12 cellular contexts compared by ENCODE assay signal in the genomic region with DNA sequence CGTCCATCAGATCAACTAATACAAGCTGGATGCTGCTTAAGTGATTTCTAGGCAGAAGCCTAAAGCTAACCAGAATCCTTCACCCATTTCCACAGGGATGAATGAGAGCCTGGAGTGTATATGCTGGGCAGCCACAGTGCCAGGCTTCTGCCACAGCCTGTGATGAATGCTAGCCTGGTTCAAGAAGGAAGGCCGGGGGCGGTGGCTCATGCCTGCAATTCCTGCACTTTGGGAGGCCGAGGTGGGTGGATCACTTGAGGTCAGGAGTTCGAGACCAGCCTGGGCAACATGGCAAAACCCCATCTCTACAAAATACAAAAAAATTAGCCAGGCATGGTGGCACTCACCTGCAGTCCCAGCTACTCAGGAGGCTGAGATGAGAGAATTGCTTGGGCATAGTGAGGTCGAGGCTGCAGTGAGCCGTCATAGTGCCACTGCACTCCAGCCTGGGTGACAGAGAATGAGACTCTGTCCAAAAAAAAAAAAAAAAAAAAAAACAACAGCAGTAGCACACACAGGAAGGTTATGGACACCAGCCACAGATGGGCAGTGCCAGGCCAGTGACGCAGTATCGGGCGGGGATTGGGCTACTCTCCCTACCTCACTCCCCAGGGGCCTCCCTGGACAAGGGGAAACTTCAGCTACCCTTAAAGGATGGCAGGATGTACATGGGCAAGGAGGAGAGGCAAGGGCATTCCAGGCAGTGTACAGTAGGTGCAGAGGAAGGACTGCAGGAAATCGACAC. TPM values are rescaled to one million over a fixed set of nuclear protein-coding genes. Genes with fewer than 3 reads are reported as not detected.
DNase-seq lines count a peak whose midpoint lies in the region; ATAC-seq and TF ChIP-seq lines count a peak whose summit lies in the region.
"Had no signal": no experiment of that assay in that cellular context is flagged by ENCODE, and none has a peak within 500 bp of the region (broad histone marks: within the 10 kb centered on the region; RNA-seq: fewer than 3 reads in every experiment).

No MANE protein-coding gene starts in this region.

- POLR2A ChIA-PET in activated CD4-positive, alpha-beta T cell treated with anti-CD3 and anti-CD28 coated beads for 36 hours (lab: Charles Lee): interaction anchor here (0.6 to 0.7 kb wide), 2 partner anchors 40 to 373 kb away, joined by 3 to 9 read pairs; no protein-coding TSS in a partner anchor
- POLR2A ChIA-PET in activated CD4-positive, alpha-beta T cell treated with anti-CD3 and anti-CD28 coated beads, Interleukin-2, amount 10 ng/mL, durations not matched to agents 7 days and 5 days (lab: Charles Lee): interaction anchor here (0.6 kb wide), 1 partner anchor 37 kb away, joined by 5 read pairs; no protein-coding TSS in a partner anchor
- POLR2A ChIA-PET in SK-N-SH (lab: Yijun Ruan, JAX): interaction anchor here (0.8 kb wide), 2 partner anchors 31 to 48 kb away, joined by 3 read pairs; no protein-coding TSS in a partner anchor

- H3K36me3 ChIP-seq in SK-N-SH (replicated peaks in 1 of 2; ENCODE audit: control insufficient read depth in 1 of 2, insufficient read depth in 2 of 2, low read length in 1 of 2): no peaks in the 10 kb centered on the region
- H3K36me3 ChIP-seq in iPS-18a (ENCODE audit: control insufficient read depth, low read depth, low read length): no peaks in the 10 kb centered on the region
- H3K36me3 ChIP-seq in smooth muscle cell (ENCODE audit: low read depth): no peaks in the 10 kb centered on the region
- H3K36me3 ChIP-seq: heart left ventricle, transverse colon had no signal

- no peak for ATAC-seq in activated CD4-positive, alpha-beta T cell treated with anti-CD3 and anti-CD28 coated beads for 36 hours
- ATAC-seq in HG03175 (IDR thresholded peaks at IDR 0.05; ENCODE audit: unreplicated experiment): no peak

- no peak for DNase-seq in activated CD4-positive, alpha-beta T cell treated with anti-CD3 and anti-CD28 coated beads for 36 hours
- no peak for DNase-seq in activated CD4-positive, alpha-beta T cell treated with anti-CD3 and anti-CD28 coated beads, Interleukin-2, amount 10 ng/mL, durations not matched to agents 7 days and 5 days
- no peak for DNase-seq in SK-N-SH
- DNase-seq in smooth muscle cell (lab: John Stamatoyannopoulos, UW; ENCODE audit: unreplicated experiment): no peak
- DNase-seq in NCI-H1417 (lab: John Stamatoyannopoulos, UW): no peak
- DNase-seq in hippocampal formation (lab: John Stamatoyannopoulos, UW): no peak

- H3K4me3 ChIP-seq in SK-N-SH (ENCODE audit: low read depth in 2 of 2, low read length in 1 of 2) (0 out of 4 replicates have a peak overlapping the region, but pooled peaks of 1 of the 2 experiments have one; percentile 51), iPS-18a (ENCODE audit: low read length) (peak overlapping the region; percentile 35), smooth muscle cell (no peak overlapping the region)
- H3K4me3 ChIP-seq: transverse colon had no signal

- H3K27ac ChIP-seq in SK-N-SH (ENCODE audit: low read depth in 2 of 2, low read length in 1 of 2) (peak overlapping the region in 1 of 2 experiments; percentile 35; a peak in 1 of 4 replicates), iPS-18a (ENCODE audit: low read length) (no peak overlapping the region), smooth muscle cell (ENCODE audit: low read depth) (no peak overlapping the region)
- H3K27ac ChIP-seq: heart left ventricle, SK-N-MC, transverse colon had no signal

- H4K20me1 ChIP-seq in SK-N-SH (ENCODE audit: insufficient read depth) (no peaks in the 10 kb centered on the region), smooth muscle cell (ENCODE audit: low read depth) (no peaks in the 10 kb centered on the region)

- H3K4me1 Mint-ChIP-seq in activated CD4-positive, alpha-beta T cell treated with anti-CD3 and anti-CD28 coated beads for 36 hours: peaks cover 32% of the 10 kb centered on the region
- H3K4me1 Mint-ChIP-seq in activated CD4-positive, alpha-beta T cell treated with anti-CD3 and anti-CD28 coated beads, Interleukin-2, amount 10 ng/mL, durations not matched to agents 7 days and 5 days: peaks cover 26% of the 10 kb centered on the region

- no peaks in the 10 kb centered on the region for H3K79me2 ChIP-seq in SK-N-SH (ENCODE audit: insufficient read depth)
- H3K79me2 ChIP-seq in smooth muscle cell (ENCODE audit: low read depth): no peaks in the 10 kb centered on the region

- WGBS in SK-N-SH (ENCODE audit: low lambda C conversion rate): 89% methylated on average over 11 of the region's 11 CpGs
- WGBS in smooth muscle cell (ENCODE audit: low lambda C conversion rate): 86% methylated on average over 11 of the region's 11 CpGs

- H2AFZ ChIP-seq in SK-N-SH (ENCODE audit: low read depth): peak overlapping the region; percentile 59; the same call in 1 of the 2 replicates
- H2AFZ ChIP-seq in smooth muscle cell (ENCODE audit: low read depth): no peak overlapping the region

- H3K4me1 ChIP-seq in SK-N-SH (ENCODE audit: control insufficient read depth in 1 of 2, insufficient read depth in 2 of 2, low read depth in 1 of 2, low read length in 1 of 2): peaks cover 0 to 21% of the 10 kb centered on the region in 2 experiments; a peak in 1 of 4 replicates
- peaks cover 5% of the 10 kb centered on the region for H3K4me1 ChIP-seq in iPS-18a (ENCODE audit: control insufficient read depth, low read depth, low read length)
- H3K4me1 ChIP-seq in smooth muscle cell (ENCODE audit: low read depth): peaks cover 3% of the 10 kb centered on the region

- TF ChIP-seq RAD21 in SK-N-SH (IDR thresholded peaks at IDR 0.05; ENCODE audit: low read length): no peak

- H3K9me3 Mint-ChIP-seq in activated CD4-positive, alpha-beta T cell treated with anti-CD3 and anti-CD28 coated beads for 36 hours (ENCODE audit: low read depth): no peaks in the 10 kb centered on the region
- no peaks in the 10 kb centered on the region for H3K9me3 Mint-ChIP-seq in activated CD4-positive, alpha-beta T cell treated with anti-CD3 and anti-CD28 coated beads, Interleukin-2, amount 10 ng/mL, durations not matched to agents 7 days and 5 days
- H3K9me3 Mint-ChIP-seq: nephron had no signal

- CTCF ChIA-PET in activated CD4-positive, alpha-beta T cell treated with anti-CD3 and anti-CD28 coated beads for 36 hours (lab: Charles Lee): interaction anchor here (0.6 to 7.3 kb wide), 15 partner anchors 10 to 459 kb away, joined by 3 to 59 read pairs (median 4); no protein-coding TSS in a partner anchor
- CTCF ChIA-PET in activated CD4-positive, alpha-beta T cell treated with anti-CD3 and anti-CD28 coated beads, Interleukin-2, amount 10 ng/mL, durations not matched to agents 7 days and 5 days (lab: Charles Lee): interaction anchor here (0.6 to 2.7 kb wide), 11 partner anchors 9 to 244 kb away, joined by 3 to 9 read pairs (median 3); no protein-coding TSS in a partner anchor
- CTCF ChIA-PET in SK-N-SH (lab: Yijun Ruan, JAX): interaction anchor here (0.6 to 8.9 kb wide), 42 partner anchors 9 to 441 kb away, joined by 3 to 73 read pairs (median 6); partner anchors contain the start of gene NCS1

- TF ChIP-seq CTCF in SK-N-SH (IDR thresholded peaks at IDR 0.05) (no peak), smooth muscle cell (IDR thresholded peaks at IDR 0.05; ENCODE audit: borderline replicate concordance, insufficient read depth, poor library complexity, severe bottlenecking) (no peak)

- H3K4me2 ChIP-seq in SK-N-SH (peak overlapping the region; percentile 25; the same call in 1 of the 2 replicates), smooth muscle cell (peak overlapping the region; percentile 82)

- H3K27me3 ChIP-seq in SK-N-SH (ENCODE audit: insufficient read depth) (no peaks in the 10 kb centered on the region), iPS-18a (ENCODE audit: control insufficient read depth, insufficient read depth, low read length) (peaks cover 6% of the 10 kb centered on the region), smooth muscle cell (ENCODE audit: low read depth) (no peaks in the 10 kb centered on the region)
- H3K27me3 ChIP-seq: heart left ventricle, transverse colon had no signal

- no peaks in the 10 kb centered on the region for H3K36me3 Mint-ChIP-seq in activated CD4-positive, alpha-beta T cell treated with anti-CD3 and anti-CD28 coated beads for 36 hours (ENCODE audit: low read depth)
- H3K36me3 Mint-ChIP-seq in activated CD4-positive, alpha-beta T cell treated with anti-CD3 and anti-CD28 coated beads, Interleukin-2, amount 10 ng/mL, durations not matched to agents 7 days and 5 days (ENCODE audit: low read depth): no peaks in the 10 kb centered on the region

- no peak overlapping the region for H3K9ac ChIP-seq in SK-N-SH
- H3K9ac ChIP-seq in iPS-18a (ENCODE audit: low read length): no peak overlapping the region
- H3K9ac ChIP-seq in smooth muscle cell (ENCODE audit: low read depth): no peak overlapping the region

- no peaks in the 10 kb centered on the region for H3K27me3 Mint-ChIP-seq in activated CD4-positive, alpha-beta T cell treated with anti-CD3 and anti-CD28 coated beads for 36 hours
- no peaks in the 10 kb centered on the region for H3K27me3 Mint-ChIP-seq in activated CD4-positive, alpha-beta T cell treated with anti-CD3 and anti-CD28 coated beads, Interleukin-2, amount 10 ng/mL, durations not matched to agents 7 days and 5 days

- TF ChIP-seq EP300 in SK-N-SH (IDR thresholded peaks at IDR 0.05; ENCODE audit: borderline replicate concordance in 1 of 2, low read depth in 1 of 2, low read length in 1 of 2): no peak

- H3K4me3 Mint-ChIP-seq in activated CD4-positive, alpha-beta T cell treated with anti-CD3 and anti-CD28 coated beads for 36 hours: peak overlapping the region; percentile 8
- H3K4me3 Mint-ChIP-seq in activated CD4-positive, alpha-beta T cell treated with anti-CD3 and anti-CD28 coated beads, Interleukin-2, amount 10 ng/mL, durations not matched to agents 7 days and 5 days: no peak overlapping the region

- intact Hi-C loops in activated CD4-positive, alpha-beta T cell treated with anti-CD3 and anti-CD28 coated beads for 36 hours (cut with DNase I, micrococcal nuclease): loop anchor here in 1 of 2 experiments (1.0 to 5.0 kb wide), 5 partner anchors 70 to 439 kb away; partner anchors contain the start of genes C9orf78, GPR107, NCS1 and TOR1B

- peak overlapping the region; percentile 26 for H3K27ac Mint-ChIP-seq in activated CD4-positive, alpha-beta T cell treated with anti-CD3 and anti-CD28 coated beads for 36 hours
- H3K27ac Mint-ChIP-seq in activated CD4-positive, alpha-beta T cell treated with anti-CD3 and anti-CD28 coated beads, Interleukin-2, amount 10 ng/mL, durations not matched to agents 7 days and 5 days: no peak overlapping the region
- H3K27ac Mint-ChIP-seq: nephron had no signal

- H3F3A ChIP-seq in SK-N-SH (replicated peaks; ENCODE audit: insufficient read depth): no peaks in the 10 kb centered on the region
- H3F3A ChIP-seq in smooth muscle cell (ENCODE audit: low read depth): no peaks in the 10 kb centered on the region

- H3K9me2 ChIP-seq in SK-N-SH: no peaks in the 10 kb centered on the region

- H3K9me3 ChIP-seq in SK-N-SH: no peaks in the 10 kb centered on the region
- H3K9me3 ChIP-seq in iPS-18a (ENCODE audit: control insufficient read depth, low read depth, low read length): no peaks in the 10 kb centered on the region
- no peaks in the 10 kb centered on the region for H3K9me3 ChIP-seq in smooth muscle cell (replicated peaks; ENCODE audit: low read depth)
- H3K9me3 ChIP-seq: heart left ventricle, transverse colon had no signal

RNA-seq across cellular contexts. Expression of gene HMCN2, which starts 23.1 kb away (rescaled TPM):
- total RNA-seq in activated CD4-positive, alpha-beta T cell treated with anti-CD3 and anti-CD28 coated beads for 36 hours: under 1 TPM; 0.05 TPM
- not detected for total RNA-seq in activated CD4-positive, alpha-beta T cell treated with anti-CD3 and anti-CD28 coated beads, Interleukin-2, amount 10 ng/mL, durations not matched to agents 7 days and 5 days
- polyA plus RNA-seq in SK-N-SH (2012; rRNA removed) (0.15 and 0.28 TPM in 2 replicates), smooth muscle cell (0.43 TPM in 1 of 2 replicates, not detected in the other)
- 0.04 and 0.06 TPM in 2 replicates for polyA plus RNA-seq in SK-N-SH (2012; cell fraction: cytosol; rRNA removed)
- polyA plus RNA-seq in SK-N-SH (2012; cell fraction: nucleus; rRNA removed): 0.55 and 0.56 TPM in 2 replicates
- total RNA-seq in smooth muscle cell: under 0.01 and 1.3 TPM in 2 replicates
